Comparison of ENCODE assay signal across 22 cellular contexts in the genomic region with DNA sequence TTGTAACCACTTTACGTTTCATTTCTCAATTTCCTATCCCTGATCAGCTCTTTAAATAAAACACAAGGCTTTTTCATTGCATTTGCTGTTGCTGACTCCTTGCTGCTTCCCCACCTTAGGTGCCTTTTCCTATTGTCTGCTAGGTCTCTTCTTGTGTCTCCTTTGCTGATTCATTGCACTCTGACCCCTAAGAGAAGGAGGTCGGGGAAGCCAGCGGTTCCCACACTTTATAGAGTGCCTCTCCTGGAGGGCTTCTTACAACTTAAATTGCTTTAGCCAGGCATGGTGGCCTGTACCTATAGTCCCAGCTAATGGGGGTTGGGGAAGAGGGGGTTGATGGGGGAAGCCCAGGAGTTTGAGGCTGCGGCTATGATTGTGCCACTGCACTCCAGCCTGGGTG.
"Had no signal": no experiment of that assay in that cellular context is flagged by ENCODE, and none has a peak within 500 bp of the region (broad histone marks: within the 10 kb centered on the region; RNA-seq: fewer than 3 reads in every experiment).

No MANE protein-coding gene starts in this region.

- FAIRE-seq: HTR-8/SVneo, K562 had no signal

- H3K4me1 Mint-ChIP-seq: IgD-negative memory B cell had no signal

- H3K27ac ChIP-seq: KMS-11, RWPE1, SJCRH30 had no signal

- H3K27me3 ChIP-seq: SJCRH30 had no signal

- H3K4me3 Mint-ChIP-seq: IgD-negative memory B cell had no signal

- H3K4me3 ChIP-seq: K562, SJCRH30 had no signal

- H3K9me3 ChIP-seq: SJCRH30 had no signal

- DNase-seq: Kasumi-1, MM.1S, NCI-H1092 treated with DMSO at 0.1 percent for 48 hours, NCI-H1436, NCI-H187, NCI-H2029, NCI-H2081 treated with DMSO at 0.1 percent for 48 hours, NCI-H2171, NCI-H226, NCI-H446, NCI-H510A, NCI-H524 treated with DMSO at 0.1 percent for 48 hours, NCI-H69, NCI-H774, PC-3, SHP77 treated with DMSO at 0.1 percent for 48 hours had no signal

- H3K9ac ChIP-seq: KMS-11 had no signal

- H3K4me2 ChIP-seq: KMS-11 had no signal

- H3K36me3 ChIP-seq: SJCRH30 had no signal

- H3K27ac Mint-ChIP-seq: IgD-negative memory B cell had no signal

- H3K36me3 Mint-ChIP-seq: IgD-negative memory B cell had no signal

- H3K4me1 ChIP-seq: SJCRH30 had no signal
